Comparison of ENCODE assay signal across 8 cellular contexts in the genomic region with DNA sequence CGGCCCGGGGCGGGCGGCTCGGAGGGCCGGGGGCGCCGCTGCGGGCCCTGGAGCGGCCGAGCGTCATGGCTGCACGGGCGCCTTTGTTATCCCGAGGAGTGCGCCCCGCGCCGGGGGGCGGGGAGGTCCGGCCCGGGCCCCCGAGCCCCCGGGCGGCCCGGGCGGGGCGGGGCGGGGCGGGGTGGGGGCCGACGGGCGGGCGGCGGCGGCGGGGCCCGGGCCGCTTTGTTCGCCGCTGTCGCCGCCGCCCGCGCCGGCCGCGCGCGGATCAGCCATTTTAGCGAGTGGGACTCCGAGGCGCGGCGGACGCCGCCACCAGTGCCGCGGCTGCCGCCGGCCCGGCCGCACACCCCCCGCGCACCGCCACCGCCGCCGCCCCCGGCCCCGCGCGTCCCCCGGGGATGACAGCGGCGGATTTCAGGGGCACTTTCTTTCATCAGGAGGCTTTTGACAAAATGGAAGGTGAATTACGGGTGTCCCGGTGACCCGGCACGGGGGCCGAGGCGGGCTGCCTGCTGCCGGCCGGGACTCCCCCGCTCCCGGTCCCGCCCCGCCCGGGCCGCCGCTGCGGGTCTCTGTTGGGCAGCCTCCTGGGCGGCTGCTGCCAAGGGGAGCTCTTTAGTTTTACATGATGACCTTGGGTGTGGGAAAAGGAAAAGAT. TPM values are rescaled to one million over a fixed set of nuclear protein-coding genes. Genes with fewer than 3 reads are reported as not detected.
DNase-seq lines count a peak whose midpoint lies in the region; TF ChIP-seq lines count a peak whose summit lies in the region.

No MANE protein-coding gene starts in this region.

- peak overlapping the region; percentile 54 to 68 (median 57) for H3K4me3 ChIP-seq in esophagus muscularis mucosa
- H3K4me3 ChIP-seq in parathyroid adenoma (ENCODE audit: low read depth, low read length) = peak overlapping the region; percentile 31

- POLR2A ChIA-PET in HEK293T (lab: Yijun Ruan, JAX) = no interaction called here

- TF ChIP-seq POLR2A in esophagus muscularis mucosa (IDR thresholded peaks at IDR 0.05; ENCODE audit: low read depth) = no peak

- H3K36me3 Mint-ChIP-seq in T-helper 1 cell treated with Interleukin-12 subunit alpha and Interleukin-12 subunit beta and Interleukin-4 antibody, amounts not matched to agents 30 μg/mL and 1 μg/mL, for 36 hours (ENCODE audit: low read depth) = peaks cover 10% of the 10 kb centered on the region

- H3K27ac ChIP-seq in esophagus muscularis mucosa (replicated peaks in 1 of 4) (no peak overlapping the region), parathyroid adenoma (peak overlapping the region; percentile 44)

- intact Hi-C loops in esophagus muscularis mucosa (cut with DNase I) = loop anchor here (5.0 kb wide), 1 partner anchor 82 kb away; no protein-coding TSS in a partner anchor

- H2AFZ ChIP-seq in parathyroid adenoma = peak overlapping the region; percentile 62

- TF ChIP-seq EP300 in esophagus muscularis mucosa (IDR thresholded peaks at IDR 0.05) = no peak

- H3K4me1 Mint-ChIP-seq in T-helper 1 cell treated with Interleukin-12 subunit alpha and Interleukin-12 subunit beta and Interleukin-4 antibody, amounts not matched to agents 30 μg/mL and 1 μg/mL, for 36 hours (ENCODE audit: low read depth) = peaks cover 12% of the 10 kb centered on the region

- H3K79me2 ChIP-seq in parathyroid adenoma = no peaks in the 10 kb centered on the region

- WGBS in esophagus muscularis mucosa = no CpG with 5 or more reads among the region's 94 CpGs

- DNase-seq in DMS53 (lab: John Stamatoyannopoulos, UW) = peak; percentile 51
- no peak for DNase-seq in DMS53 treated with DMSO at 0.1 percent for 48 hours (lab: John Stamatoyannopoulos, UW; ENCODE audit: unreplicated experiment)
- peak; percentile 28 for DNase-seq in HEK293T (ENCODE audit: extremely low spot score)
- no peak for DNase-seq in esophagus muscularis mucosa (ENCODE audit: extremely low spot score)
- DNase-seq in globus pallidus (ENCODE audit: low spot score) = no peak
- no peak for DNase-seq in activated CD4-positive, CD25-positive, alpha-beta regulatory T cell treated with anti-CD3 and anti-CD28 coated beads, Interleukin-2, amount 50 U/mL, for 72 hours

- H3K9me3 ChIP-seq in esophagus muscularis mucosa = no peaks in the 10 kb centered on the region
- no peaks in the 10 kb centered on the region for H3K9me3 ChIP-seq in parathyroid adenoma (ENCODE audit: control insufficient read depth, low read length)

- peak overlapping the region; percentile 87 for H3K27ac Mint-ChIP-seq in T-helper 1 cell treated with Interleukin-12 subunit alpha and Interleukin-12 subunit beta and Interleukin-4 antibody, amounts not matched to agents 30 μg/mL and 1 μg/mL, for 36 hours

- H3K4me2 ChIP-seq in parathyroid adenoma (ENCODE audit: low read length) = peak overlapping the region; percentile 57

- H3K4me3 Mint-ChIP-seq in T-helper 1 cell treated with Interleukin-12 subunit alpha and Interleukin-12 subunit beta and Interleukin-4 antibody, amounts not matched to agents 30 μg/mL and 1 μg/mL, for 36 hours = peak overlapping the region; percentile 85

- peaks cover 4% of the 10 kb centered on the region for H3K27me3 Mint-ChIP-seq in T-helper 1 cell treated with Interleukin-12 subunit alpha and Interleukin-12 subunit beta and Interleukin-4 antibody, amounts not matched to agents 30 μg/mL and 1 μg/mL, for 36 hours (ENCODE audit: low read depth)

- H3K27me3 ChIP-seq in esophagus muscularis mucosa = no peaks in the 10 kb centered on the region
- H3K27me3 ChIP-seq in parathyroid adenoma (ENCODE audit: control insufficient read depth, insufficient read depth, low read length) = no peaks in the 10 kb centered on the region

- CTCF ChIA-PET in HEK293T (lab: Yijun Ruan, JAX) = no interaction called here

- no peak overlapping the region for H3K9ac ChIP-seq in parathyroid adenoma

- TF ChIP-seq CTCF in esophagus muscularis mucosa (IDR thresholded peaks at IDR 0.05) = no peak
- no peak for TF ChIP-seq CTCF in parathyroid adenoma (IDR thresholded peaks at IDR 0.05)

- peaks cover 0 to 14% (median 9%) of the 10 kb centered on the region in 4 donors for H3K4me1 ChIP-seq in esophagus muscularis mucosa
- H3K4me1 ChIP-seq in parathyroid adenoma = no peaks in the 10 kb centered on the region

- H3K9me3 Mint-ChIP-seq in T-helper 1 cell treated with Interleukin-12 subunit alpha and Interleukin-12 subunit beta and Interleukin-4 antibody, amounts not matched to agents 30 μg/mL and 1 μg/mL, for 36 hours = no peaks in the 10 kb centered on the region

- H3K36me3 ChIP-seq in esophagus muscularis mucosa = no peaks in the 10 kb centered on the region
- no peaks in the 10 kb centered on the region for H3K36me3 ChIP-seq in parathyroid adenoma (ENCODE audit: control insufficient read depth, insufficient read depth, low read length)

TF ChIP-seq in HEK293T, 16 proteins besides CTCF, POLR2A, EP300 and RAD21:
- no peak for TF ChIP-seq FOXK2 (IDR thresholded peaks at IDR 0.05)
- TF ChIP-seq SP1 (IDR thresholded peaks at IDR 0.05) = no peak
- no peak for TF ChIP-seq LEF1 (IDR thresholded peaks at IDR 0.05; ENCODE audit: borderline replicate concordance)
- TF ChIP-seq TARDBP (IDR thresholded peaks at IDR 0.05) = no peak
- TF ChIP-seq, protein P1, sequence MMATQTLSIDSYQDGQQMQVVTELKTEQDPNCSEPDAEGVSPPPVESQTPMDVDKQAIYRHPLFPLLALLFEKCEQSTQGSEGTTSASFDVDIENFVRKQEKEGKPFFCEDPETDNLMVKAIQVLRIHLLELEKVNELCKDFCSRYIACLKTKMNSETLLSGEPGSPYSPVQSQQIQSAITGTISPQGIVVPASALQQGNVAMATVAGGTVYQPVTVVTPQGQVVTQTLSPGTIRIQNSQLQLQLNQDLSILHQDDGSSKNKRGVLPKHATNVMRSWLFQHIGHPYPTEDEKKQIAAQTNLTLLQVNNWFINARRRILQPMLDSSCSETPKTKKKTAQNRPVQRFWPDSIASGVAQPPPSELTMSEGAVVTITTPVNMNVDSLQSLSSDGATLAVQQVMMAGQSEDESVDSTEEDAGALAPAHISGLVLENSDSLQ (IDR thresholded peaks at IDR 0.05) = no peak
- no peak for TF ChIP-seq ZNF384 (IDR thresholded peaks at IDR 0.05)
- TF ChIP-seq L3MBTL2 (conservative IDR thresholded peaks at IDR 0.05) = no peak
- no peak for TF ChIP-seq CTBP1 (IDR thresholded peaks at IDR 0.05; ENCODE audit: borderline replicate concordance)
- TF ChIP-seq ELF4 (IDR thresholded peaks at IDR 0.05) = no peak
- TF ChIP-seq FOXM1 (IDR thresholded peaks at IDR 0.05; ENCODE audit: borderline replicate concordance) = no peak
- no peak for TF ChIP-seq SUZ12 (IDR thresholded peaks at IDR 0.05)
- no peak for TF ChIP-seq FOXA1 (IDR thresholded peaks at IDR 0.05)
- TF ChIP-seq NFRKB (IDR thresholded peaks at IDR 0.05) = no peak
- no peak for TF ChIP-seq ARNT (IDR thresholded peaks at IDR 0.05)
- TF ChIP-seq HDGF (IDR thresholded peaks at IDR 0.05; ENCODE audit: borderline replicate concordance) = no peak
- TF ChIP-seq BHLHE40 (IDR thresholded peaks at IDR 0.05; ENCODE audit: borderline replicate concordance) = no peak
TF ChIP-seq in HEK293T: peak in this region for 0.

RNA-seq across cellular contexts. Expression of a gene that starts 1.2 kb away (rescaled TPM):
- total RNA-seq in esophagus muscularis mucosa = 1 to 10 TPM; 2.1 to 3.0 (median 2.7) TPM

Comparison
In these comparisons a context has a peak if more than half of its experiments do, and no peak if none do; other contexts are left out.
1. DNase-seq: peak in DMS53 (single experiment) and HEK293T (single experiment); none in DMS53 treated with DMSO at 0.1 percent for 48 hours (single experiment), esophagus muscularis mucosa (single experiment), globus pallidus (single experiment) and activated CD4-positive, CD25-positive, alpha-beta regulatory T cell treated with anti-CD3 and anti-CD28 coated beads, Interleukin-2, amount 50 U/mL, for 72 hours (single experiment).